Comparison of ENCODE assay signal across 1 cellular context in the genomic region with DNA sequence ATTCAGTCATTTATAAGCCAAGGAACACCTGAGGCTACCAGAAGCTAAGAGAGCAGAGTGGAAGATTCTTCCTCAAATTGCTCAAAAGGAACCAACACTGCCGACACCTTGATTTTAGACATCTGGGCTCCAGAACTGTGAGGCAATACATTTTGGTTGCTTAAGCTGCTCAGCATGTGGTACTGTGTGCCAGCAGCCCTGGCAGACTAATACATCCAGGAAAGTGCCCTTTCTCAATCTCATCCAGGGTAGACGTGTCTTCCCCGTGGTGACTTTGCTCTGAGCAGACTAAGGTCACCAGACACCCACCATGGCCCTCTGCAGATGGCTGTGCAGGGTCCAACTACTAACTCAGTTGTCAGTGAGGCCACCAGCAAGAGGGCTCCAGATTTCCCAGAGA.
TF ChIP-seq lines count a peak whose summit lies in the region.

No MANE protein-coding gene starts in this region.

TF ChIP-seq in WTC11, 78 proteins besides CTCF, POLR2A, EP300 and RAD21 (continued from another document):
- TF ChIP-seq, protein P1, sequence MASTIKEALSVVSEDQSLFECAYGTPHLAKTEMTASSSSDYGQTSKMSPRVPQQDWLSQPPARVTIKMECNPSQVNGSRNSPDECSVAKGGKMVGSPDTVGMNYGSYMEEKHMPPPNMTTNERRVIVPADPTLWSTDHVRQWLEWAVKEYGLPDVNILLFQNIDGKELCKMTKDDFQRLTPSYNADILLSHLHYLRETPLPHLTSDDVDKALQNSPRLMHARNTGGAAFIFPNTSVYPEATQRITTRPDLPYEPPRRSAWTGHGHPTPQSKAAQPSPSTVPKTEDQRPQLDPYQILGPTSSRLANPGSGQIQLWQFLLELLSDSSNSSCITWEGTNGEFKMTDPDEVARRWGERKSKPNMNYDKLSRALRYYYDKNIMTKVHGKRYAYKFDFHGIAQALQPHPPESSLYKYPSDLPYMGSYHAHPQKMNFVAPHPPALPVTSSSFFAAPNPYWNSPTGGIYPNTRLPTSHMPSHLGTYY (CRISPR knock-in tag; IDR thresholded peaks at IDR 0.05) = no peak
- TF ChIP-seq KAT7 (CRISPR knock-in tag; IDR thresholded peaks at IDR 0.05; ENCODE audit: borderline replicate concordance) (no peak), GTF2I (CRISPR knock-in tag; conservative IDR thresholded peaks at IDR 0.05) (no peak), ETV6 (CRISPR knock-in tag; IDR thresholded peaks at IDR 0.05) (no peak), ATF1 (CRISPR knock-in tag; IDR thresholded peaks at IDR 0.05) (no peak), RORB (CRISPR knock-in tag; IDR thresholded peaks at IDR 0.05) (no peak), CREB1 (CRISPR knock-in tag; IDR thresholded peaks at IDR 0.05) (no peak), FOXP1 (CRISPR knock-in tag; IDR thresholded peaks at IDR 0.05; ENCODE audit: borderline replicate concordance) (no peak), ZNF232 (CRISPR knock-in tag; IDR thresholded peaks at IDR 0.05) (no peak)
- TF ChIP-seq, protein P2, sequence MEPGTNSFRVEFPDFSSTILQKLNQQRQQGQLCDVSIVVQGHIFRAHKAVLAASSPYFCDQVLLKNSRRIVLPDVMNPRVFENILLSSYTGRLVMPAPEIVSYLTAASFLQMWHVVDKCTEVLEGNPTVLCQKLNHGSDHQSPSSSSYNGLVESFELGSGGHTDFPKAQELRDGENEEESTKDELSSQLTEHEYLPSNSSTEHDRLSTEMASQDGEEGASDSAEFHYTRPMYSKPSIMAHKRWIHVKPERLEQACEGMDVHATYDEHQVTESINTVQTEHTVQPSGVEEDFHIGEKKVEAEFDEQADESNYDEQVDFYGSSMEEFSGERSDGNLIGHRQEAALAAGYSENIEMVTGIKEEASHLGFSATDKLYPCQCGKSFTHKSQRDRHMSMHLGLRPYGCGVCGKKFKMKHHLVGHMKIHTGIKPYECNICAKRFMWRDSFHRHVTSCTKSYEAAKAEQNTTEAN (CRISPR knock-in tag; IDR thresholded peaks at IDR 0.05) = no peak
- TF ChIP-seq, protein P3, sequence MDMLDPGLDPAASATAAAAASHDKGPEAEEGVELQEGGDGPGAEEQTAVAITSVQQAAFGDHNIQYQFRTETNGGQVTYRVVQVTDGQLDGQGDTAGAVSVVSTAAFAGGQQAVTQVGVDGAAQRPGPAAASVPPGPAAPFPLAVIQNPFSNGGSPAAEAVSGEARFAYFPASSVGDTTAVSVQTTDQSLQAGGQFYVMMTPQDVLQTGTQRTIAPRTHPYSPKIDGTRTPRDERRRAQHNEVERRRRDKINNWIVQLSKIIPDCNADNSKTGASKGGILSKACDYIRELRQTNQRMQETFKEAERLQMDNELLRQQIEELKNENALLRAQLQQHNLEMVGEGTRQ (CRISPR knock-in tag; IDR thresholded peaks at IDR 0.05) = no peak
